25 cellular contexts compared by ENCODE assay signal in the genomic region with DNA sequence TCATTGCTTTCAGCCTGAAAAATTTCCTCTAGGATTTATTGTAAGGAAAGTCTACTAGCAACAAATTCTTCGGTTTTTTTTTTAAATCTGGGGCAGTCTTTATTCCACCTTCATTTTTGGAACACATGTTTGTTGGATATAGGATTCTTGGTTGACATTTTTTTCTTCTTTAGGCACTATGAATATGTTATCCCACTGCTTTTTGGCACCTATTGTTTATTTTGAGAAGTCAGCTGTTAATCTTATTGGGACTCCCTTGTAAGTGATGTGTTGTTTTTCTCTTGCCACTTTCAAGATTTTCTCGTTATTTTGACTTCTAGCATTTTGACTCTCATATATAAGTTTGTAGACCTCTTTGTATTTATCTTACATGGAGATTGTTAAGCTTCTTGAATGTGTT.
"Had no signal": no experiment of that assay in that cellular context is flagged by ENCODE, and none has a peak within 500 bp of the region (broad histone marks: within the 10 kb centered on the region; RNA-seq: fewer than 3 reads in every experiment).

No MANE protein-coding gene starts in this region.

- H3K36me3 ChIP-seq: brain microvascular endothelial cell, left lung, uterus had no signal

- H3K36me3 Mint-ChIP-seq: activated CD8-positive, alpha-beta memory T cell treated with anti-CD3 and anti-CD28 coated beads, Interleukin-2, amount 10 ng/mL, durations not matched to agents 7 days and 5 days had no signal

- H3K9me3 ChIP-seq: testis had no signal

- DNase-seq: activated CD4-positive, alpha-beta memory T cell treated with anti-CD3 and anti-CD28 coated beads, Interleukin-2, amount 10 ng/mL, durations not matched to agents 7 days and 5 days; activated CD4-positive, alpha-beta T cell treated with anti-CD3 and anti-CD28 coated beads, Interleukin-2, amount 10 ng/mL, durations not matched to agents 24 days and 14 days; activated CD8-positive, alpha-beta memory T cell treated with anti-CD3 and anti-CD28 coated beads, Interleukin-2, amount 10 ng/mL, durations not matched to agents 7 days and 5 days; activated gamma-delta T cell; activated naive CD4-positive, alpha-beta T cell treated with anti-CD3 and anti-CD28 coated beads, Interleukin-2, amount 50 U/mL, for 16 hours; activated T-cell treated with anti-CD3 and anti-CD28 coated beads for 4 hours; aorta; brain microvascular endothelial cell; caudate nucleus; effector CD4-positive, alpha-beta T cell; hippocampal formation; kidney glomerular epithelial cell; left lung; naive thymus-derived CD8-positive, alpha-beta T cell; retina; stimulated activated CD4-positive, alpha-beta T cell treated with anti-CD3 and anti-CD28 coated beads, Interleukin-4, amount 100 ng/mL, for 1 hour; stimulated activated naive CD4-positive, alpha-beta T cell; testis; trophoblast cell; uterus had no signal

- H3K27me3 ChIP-seq: brain microvascular endothelial cell, left lung, testis, uterus had no signal

- FAIRE-seq: frontal cortex had no signal

- ATAC-seq: activated CD4-positive, CD25-positive, alpha-beta regulatory T cell treated with anti-CD3 and anti-CD28 coated beads, Interleukin-2, amount 50 U/mL, for 24 hours; activated CD8-positive, alpha-beta memory T cell treated with anti-CD3 and anti-CD28 coated beads, Interleukin-2, amount 10 ng/mL, durations not matched to agents 7 days and 5 days; left lung; naive thymus-derived CD8-positive, alpha-beta T cell had no signal

- H3K27ac Mint-ChIP-seq: activated CD4-positive, alpha-beta memory T cell treated with anti-CD3 and anti-CD28 coated beads, Interleukin-2, amount 10 ng/mL, durations not matched to agents 7 days and 5 days; activated CD4-positive, alpha-beta T cell treated with anti-CD3 and anti-CD28 coated beads, Interleukin-2, amount 10 ng/mL, durations not matched to agents 24 days and 14 days; activated CD8-positive, alpha-beta memory T cell treated with anti-CD3 and anti-CD28 coated beads, Interleukin-2, amount 10 ng/mL, durations not matched to agents 7 days and 5 days; dendritic cell treated with granulocyte-macrophage colony-stimulating factor and Interleukin-4, amounts not matched to agents 40 ng/mL and 50 ng/mL, for 4 days; mesothelial cell of epicardium; naive thymus-derived CD8-positive, alpha-beta T cell had no signal

- H3K4me1 ChIP-seq: left lung, testis, uterus had no signal

- H3K4me3 ChIP-seq: left lung, lung, testis, uterus had no signal

- H3K27ac ChIP-seq: brain microvascular endothelial cell, left lung, testis, uterus had no signal
